Comparison of ENCODE assay signal across 1 cellular context in the genomic region with DNA sequence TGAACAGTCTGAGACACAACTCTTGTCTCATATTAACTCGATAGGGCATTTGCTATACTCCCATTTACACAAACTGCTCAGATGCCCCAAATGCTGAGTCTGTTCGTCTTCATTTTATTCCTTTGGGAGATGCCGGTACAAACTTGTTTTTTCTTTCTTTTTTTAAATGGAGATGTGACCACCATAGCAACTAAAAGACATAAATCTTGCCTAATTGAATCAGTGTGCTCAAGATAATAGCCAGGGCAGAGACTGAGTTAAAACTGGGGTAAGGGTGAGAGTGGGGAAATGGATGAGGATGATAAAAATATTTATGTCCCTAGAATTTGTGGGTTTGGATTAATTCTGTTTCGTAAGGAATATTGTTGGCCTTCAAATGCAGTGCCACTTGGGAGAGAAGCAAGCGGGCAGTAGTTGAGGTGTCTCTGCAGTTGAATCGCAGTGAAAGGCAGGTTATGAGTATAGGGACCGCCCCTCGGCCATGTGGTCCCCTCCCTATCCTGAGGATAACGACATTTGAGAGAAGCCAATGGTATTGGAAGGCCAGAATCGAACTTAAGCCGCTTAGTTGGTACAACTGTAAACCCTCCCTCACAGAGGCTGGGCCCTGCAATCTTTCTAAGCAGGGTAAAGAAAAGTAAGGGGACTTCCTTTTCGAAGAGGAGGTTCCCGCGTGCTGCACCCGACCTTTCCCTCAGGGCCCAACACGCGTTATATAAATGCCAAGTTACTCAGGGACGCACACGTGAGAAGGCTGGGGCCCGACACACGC.
TF ChIP-seq lines count a peak whose summit lies in the region.

No MANE protein-coding gene starts in this region.

TF ChIP-seq in K562, 482 proteins besides CTCF, POLR2A, EP300 and RAD21 (continued from another document and continues in another):
- TF ChIP-seq, protein P1, sequence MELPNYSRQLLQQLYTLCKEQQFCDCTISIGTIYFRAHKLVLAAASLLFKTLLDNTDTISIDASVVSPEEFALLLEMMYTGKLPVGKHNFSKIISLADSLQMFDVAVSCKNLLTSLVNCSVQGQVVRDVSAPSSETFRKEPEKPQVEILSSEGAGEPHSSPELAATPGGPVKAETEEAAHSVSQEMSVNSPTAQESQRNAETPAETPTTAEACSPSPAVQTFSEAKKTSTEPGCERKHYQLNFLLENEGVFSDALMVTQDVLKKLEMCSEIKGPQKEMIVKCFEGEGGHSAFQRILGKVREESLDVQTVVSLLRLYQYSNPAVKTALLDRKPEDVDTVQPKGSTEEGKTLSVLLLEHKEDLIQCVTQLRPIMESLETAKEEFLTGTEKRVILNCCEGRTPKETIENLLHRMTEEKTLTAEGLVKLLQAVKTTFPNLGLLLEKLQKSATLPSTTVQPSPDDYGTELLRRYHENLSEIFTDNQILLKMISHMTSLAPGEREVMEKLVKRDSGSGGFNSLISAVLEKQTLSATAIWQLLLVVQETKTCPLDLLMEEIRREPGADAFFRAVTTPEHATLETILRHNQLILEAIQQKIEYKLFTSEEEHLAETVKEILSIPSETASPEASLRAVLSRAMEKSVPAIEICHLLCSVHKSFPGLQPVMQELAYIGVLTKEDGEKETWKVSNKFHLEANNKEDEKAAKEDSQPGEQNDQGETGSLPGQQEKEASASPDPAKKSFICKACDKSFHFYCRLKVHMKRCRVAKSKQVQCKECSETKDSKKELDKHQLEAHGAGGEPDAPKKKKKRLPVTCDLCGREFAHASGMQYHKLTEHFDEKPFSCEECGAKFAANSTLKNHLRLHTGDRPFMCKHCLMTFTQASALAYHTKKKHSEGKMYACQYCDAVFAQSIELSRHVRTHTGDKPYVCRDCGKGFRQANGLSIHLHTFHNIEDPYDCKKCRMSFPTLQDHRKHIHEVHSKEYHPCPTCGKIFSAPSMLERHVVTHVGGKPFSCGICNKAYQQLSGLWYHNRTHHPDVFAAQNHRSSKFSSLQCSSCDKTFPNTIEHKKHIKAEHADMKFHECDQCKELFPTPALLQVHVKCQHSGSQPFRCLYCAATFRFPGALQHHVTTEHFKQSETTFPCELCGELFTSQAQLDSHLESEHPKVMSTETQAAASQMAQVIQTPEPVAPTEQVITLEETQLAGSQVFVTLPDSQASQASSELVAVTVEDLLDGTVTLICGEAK (IDR thresholded peaks at IDR 0.05): no peak
- TF ChIP-seq, protein P1 (CRISPR knock-in tag; IDR thresholded peaks at IDR 0.05): peak; percentile 89
- 0 out of 2 replicates have a peak, but pooled peaks have one; percentile 3 for TF ChIP-seq ELF1 (tag; IDR thresholded peaks at IDR 0.05)
- TF ChIP-seq, protein P2, sequence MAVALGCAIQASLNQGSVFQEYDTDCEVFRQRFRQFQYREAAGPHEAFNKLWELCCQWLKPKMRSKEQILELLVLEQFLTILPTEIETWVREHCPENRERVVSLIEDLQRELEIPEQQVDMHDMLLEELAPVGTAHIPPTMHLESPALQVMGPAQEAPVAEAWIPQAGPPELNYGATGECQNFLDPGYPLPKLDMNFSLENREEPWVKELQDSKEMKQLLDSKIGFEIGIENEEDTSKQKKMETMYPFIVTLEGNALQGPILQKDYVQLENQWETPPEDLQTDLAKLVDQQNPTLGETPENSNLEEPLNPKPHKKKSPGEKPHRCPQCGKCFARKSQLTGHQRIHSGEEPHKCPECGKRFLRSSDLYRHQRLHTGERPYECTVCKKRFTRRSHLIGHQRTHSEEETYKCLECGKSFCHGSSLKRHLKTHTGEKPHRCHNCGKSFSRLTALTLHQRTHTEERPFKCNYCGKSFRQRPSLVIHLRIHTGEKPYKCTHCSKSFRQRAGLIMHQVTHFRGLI (CRISPR knock-in tag; IDR thresholded peaks at IDR 0.05): 0 out of 2 replicates have a peak, but pooled peaks have one; percentile 17
- no peak for TF ChIP-seq ZSCAN32 (CRISPR knock-in tag; IDR thresholded peaks at IDR 0.05)
- TF ChIP-seq DIDO1 (tag; IDR thresholded peaks at IDR 0.05; ENCODE audit: low read depth): no peak
- peak; percentile 93 for TF ChIP-seq ZNF282 (CRISPR knock-in tag; IDR thresholded peaks at IDR 0.05)
- TF ChIP-seq ZNF12 (CRISPR knock-in tag; IDR thresholded peaks at IDR 0.05): peak; percentile 88
- peak; percentile 100 for TF ChIP-seq FOXK1 (CRISPR knock-in tag; IDR thresholded peaks at IDR 0.05; ENCODE audit: borderline replicate concordance)
- TF ChIP-seq, protein P3, sequence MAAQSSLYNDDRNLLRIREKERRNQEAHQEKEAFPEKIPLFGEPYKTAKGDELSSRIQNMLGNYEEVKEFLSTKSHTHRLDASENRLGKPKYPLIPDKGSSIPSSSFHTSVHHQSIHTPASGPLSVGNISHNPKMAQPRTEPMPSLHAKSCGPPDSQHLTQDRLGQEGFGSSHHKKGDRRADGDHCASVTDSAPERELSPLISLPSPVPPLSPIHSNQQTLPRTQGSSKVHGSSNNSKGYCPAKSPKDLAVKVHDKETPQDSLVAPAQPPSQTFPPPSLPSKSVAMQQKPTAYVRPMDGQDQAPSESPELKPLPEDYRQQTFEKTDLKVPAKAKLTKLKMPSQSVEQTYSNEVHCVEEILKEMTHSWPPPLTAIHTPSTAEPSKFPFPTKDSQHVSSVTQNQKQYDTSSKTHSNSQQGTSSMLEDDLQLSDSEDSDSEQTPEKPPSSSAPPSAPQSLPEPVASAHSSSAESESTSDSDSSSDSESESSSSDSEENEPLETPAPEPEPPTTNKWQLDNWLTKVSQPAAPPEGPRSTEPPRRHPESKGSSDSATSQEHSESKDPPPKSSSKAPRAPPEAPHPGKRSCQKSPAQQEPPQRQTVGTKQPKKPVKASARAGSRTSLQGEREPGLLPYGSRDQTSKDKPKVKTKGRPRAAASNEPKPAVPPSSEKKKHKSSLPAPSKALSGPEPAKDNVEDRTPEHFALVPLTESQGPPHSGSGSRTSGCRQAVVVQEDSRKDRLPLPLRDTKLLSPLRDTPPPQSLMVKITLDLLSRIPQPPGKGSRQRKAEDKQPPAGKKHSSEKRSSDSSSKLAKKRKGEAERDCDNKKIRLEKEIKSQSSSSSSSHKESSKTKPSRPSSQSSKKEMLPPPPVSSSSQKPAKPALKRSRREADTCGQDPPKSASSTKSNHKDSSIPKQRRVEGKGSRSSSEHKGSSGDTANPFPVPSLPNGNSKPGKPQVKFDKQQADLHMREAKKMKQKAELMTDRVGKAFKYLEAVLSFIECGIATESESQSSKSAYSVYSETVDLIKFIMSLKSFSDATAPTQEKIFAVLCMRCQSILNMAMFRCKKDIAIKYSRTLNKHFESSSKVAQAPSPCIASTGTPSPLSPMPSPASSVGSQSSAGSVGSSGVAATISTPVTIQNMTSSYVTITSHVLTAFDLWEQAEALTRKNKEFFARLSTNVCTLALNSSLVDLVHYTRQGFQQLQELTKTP (IDR thresholded peaks at IDR 0.05; ENCODE audit: low read depth in 1 of 2, partially characterized antibody in 2 of 2): peak in 1 of 2 experiments; percentile 5
- TF ChIP-seq RAD51 (IDR thresholded peaks at IDR 0.05; ENCODE audit: borderline replicate concordance, low read depth): peak; percentile 24; the same call in 1 of the 2 replicates
- TF ChIP-seq, protein P4, sequence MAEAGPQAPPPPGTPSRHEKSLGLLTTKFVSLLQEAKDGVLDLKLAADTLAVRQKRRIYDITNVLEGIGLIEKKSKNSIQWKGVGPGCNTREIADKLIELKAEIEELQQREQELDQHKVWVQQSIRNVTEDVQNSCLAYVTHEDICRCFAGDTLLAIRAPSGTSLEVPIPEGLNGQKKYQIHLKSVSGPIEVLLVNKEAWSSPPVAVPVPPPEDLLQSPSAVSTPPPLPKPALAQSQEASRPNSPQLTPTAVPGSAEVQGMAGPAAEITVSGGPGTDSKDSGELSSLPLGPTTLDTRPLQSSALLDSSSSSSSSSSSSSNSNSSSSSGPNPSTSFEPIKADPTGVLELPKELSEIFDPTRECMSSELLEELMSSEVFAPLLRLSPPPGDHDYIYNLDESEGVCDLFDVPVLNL (CRISPR knock-in tag; IDR thresholded peaks at IDR 0.05; ENCODE audit: low read depth): peak; percentile 94
- peak; percentile 95 for TF ChIP-seq CHD1 (IDR thresholded peaks at IDR 0.05; ENCODE audit: low read length)
- no peak for TF ChIP-seq JUN (IDR thresholded peaks at IDR 0.05; ENCODE audit: borderline replicate concordance, low read depth, low read length)
- peak; percentile 100 for TF ChIP-seq JUN (CRISPR knock-in tag; IDR thresholded peaks at IDR 0.05; ENCODE audit: borderline replicate concordance)
- TF ChIP-seq ZBTB1 (CRISPR knock-in tag; IDR thresholded peaks at IDR 0.05; ENCODE audit: borderline replicate concordance, low read depth): peak; percentile 96
- TF ChIP-seq, protein P5, sequence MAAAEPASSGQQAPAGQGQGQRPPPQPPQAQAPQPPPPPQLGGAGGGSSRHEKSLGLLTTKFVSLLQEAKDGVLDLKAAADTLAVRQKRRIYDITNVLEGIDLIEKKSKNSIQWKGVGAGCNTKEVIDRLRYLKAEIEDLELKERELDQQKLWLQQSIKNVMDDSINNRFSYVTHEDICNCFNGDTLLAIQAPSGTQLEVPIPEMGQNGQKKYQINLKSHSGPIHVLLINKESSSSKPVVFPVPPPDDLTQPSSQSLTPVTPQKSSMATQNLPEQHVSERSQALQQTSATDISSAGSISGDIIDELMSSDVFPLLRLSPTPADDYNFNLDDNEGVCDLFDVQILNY (CRISPR knock-in tag; IDR thresholded peaks at IDR 0.05): peak; percentile 100; the same call in 1 of the 2 replicates
- TF ChIP-seq NCOA2 (IDR thresholded peaks at IDR 0.05; ENCODE audit: partially characterized antibody in 2 of 2): no peak
- peak in 1 of 2 experiments; percentile 99; a peak in 2 of 4 replicates for TF ChIP-seq TEAD1 (CRISPR knock-in tag; IDR thresholded peaks at IDR 0.05)
- peak; percentile 99 for TF ChIP-seq ZNF224 (CRISPR knock-in tag; IDR thresholded peaks at IDR 0.05)
- TF ChIP-seq, protein P6, sequence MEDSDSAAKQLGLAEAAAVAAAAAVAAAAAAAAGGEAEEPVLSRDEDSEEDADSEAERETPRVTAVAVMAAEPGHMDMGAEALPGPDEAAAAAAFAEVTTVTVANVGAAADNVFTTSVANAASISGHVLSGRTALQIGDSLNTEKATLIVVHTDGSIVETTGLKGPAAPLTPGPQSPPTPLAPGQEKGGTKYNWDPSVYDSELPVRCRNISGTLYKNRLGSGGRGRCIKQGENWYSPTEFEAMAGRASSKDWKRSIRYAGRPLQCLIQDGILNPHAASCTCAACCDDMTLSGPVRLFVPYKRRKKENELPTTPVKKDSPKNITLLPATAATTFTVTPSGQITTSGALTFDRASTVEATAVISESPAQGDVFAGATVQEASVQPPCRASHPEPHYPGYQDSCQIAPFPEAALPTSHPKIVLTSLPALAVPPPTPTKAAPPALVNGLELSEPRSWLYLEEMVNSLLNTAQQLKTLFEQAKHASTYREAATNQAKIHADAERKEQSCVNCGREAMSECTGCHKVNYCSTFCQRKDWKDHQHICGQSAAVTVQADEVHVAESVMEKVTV (CRISPR knock-in tag; IDR thresholded peaks at IDR 0.05): 0 out of 2 replicates have a peak, but pooled peaks have one; percentile 12
- no peak for TF ChIP-seq NFATC3 (IDR thresholded peaks at IDR 0.05)
- no peak for TF ChIP-seq ZNF584 (CRISPR knock-in tag; IDR thresholded peaks at IDR 0.05; ENCODE audit: low read depth)
- peak; percentile 71; the same call in 1 of the 2 replicates for TF ChIP-seq ZNF589 (CRISPR knock-in tag; IDR thresholded peaks at IDR 0.05; ENCODE audit: low read depth)
- TF ChIP-seq, protein P7, sequence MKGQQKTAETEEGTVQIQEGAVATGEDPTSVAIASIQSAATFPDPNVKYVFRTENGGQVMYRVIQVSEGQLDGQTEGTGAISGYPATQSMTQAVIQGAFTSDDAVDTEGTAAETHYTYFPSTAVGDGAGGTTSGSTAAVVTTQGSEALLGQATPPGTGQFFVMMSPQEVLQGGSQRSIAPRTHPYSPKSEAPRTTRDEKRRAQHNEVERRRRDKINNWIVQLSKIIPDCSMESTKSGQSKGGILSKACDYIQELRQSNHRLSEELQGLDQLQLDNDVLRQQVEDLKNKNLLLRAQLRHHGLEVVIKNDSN (CRISPR knock-in tag; IDR thresholded peaks at IDR 0.05): peak; percentile 91
- no peak for TF ChIP-seq TEAD4 (IDR thresholded peaks at IDR 0.05; ENCODE audit: low read length)
- TF ChIP-seq TEAD4 (CRISPR knock-in tag; IDR thresholded peaks at IDR 0.05; ENCODE audit: borderline replicate concordance): peak; percentile 100
- TF ChIP-seq, protein P8, sequence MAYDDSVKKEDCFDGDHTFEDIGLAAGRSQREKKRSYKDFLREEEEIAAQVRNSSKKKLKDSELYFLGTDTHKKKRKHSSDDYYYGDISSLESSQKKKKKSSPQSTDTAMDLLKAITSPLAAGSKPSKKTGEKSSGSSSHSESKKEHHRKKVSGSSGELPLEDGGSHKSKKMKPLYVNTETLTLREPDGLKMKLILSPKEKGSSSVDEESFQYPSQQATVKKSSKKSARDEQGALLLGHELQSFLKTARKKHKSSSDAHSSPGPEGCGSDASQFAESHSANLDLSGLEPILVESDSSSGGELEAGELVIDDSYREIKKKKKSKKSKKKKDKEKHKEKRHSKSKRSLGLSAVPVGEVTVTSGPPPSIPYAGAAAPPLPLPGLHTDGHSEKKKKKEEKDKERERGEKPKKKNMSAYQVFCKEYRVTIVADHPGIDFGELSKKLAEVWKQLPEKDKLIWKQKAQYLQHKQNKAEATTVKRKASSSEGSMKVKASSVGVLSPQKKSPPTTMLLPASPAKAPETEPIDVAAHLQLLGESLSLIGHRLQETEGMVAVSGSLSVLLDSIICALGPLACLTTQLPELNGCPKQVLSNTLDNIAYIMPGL (CRISPR knock-in tag; IDR thresholded peaks at IDR 0.05): peak; percentile 99; the same call in 1 of the 2 replicates
- TF ChIP-seq TAF9B (IDR thresholded peaks at IDR 0.05; ENCODE audit: partially characterized antibody): no peak
- TF ChIP-seq SMC3 (conservative IDR thresholded peaks at IDR 0.05; ENCODE audit: insufficient read depth, low read depth, low read length): no peak
- TF ChIP-seq, protein P9, sequence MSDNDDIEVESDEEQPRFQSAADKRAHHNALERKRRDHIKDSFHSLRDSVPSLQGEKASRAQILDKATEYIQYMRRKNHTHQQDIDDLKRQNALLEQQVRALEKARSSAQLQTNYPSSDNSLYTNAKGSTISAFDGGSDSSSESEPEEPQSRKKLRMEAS (CRISPR knock-in tag; IDR thresholded peaks at IDR 0.05): peak; percentile 100
